1 cellular context compared by ENCODE assay signal in genomic region chr2:20097889-20098714, GRCh38.
TF ChIP-seq lines count a peak whose summit lies in the region.

No MANE protein-coding gene starts in this region.

TF ChIP-seq in HepG2, 621 proteins besides CTCF, POLR2A, EP300 and RAD21 (continued from another document and continues in another):
- TF ChIP-seq, protein P1, sequence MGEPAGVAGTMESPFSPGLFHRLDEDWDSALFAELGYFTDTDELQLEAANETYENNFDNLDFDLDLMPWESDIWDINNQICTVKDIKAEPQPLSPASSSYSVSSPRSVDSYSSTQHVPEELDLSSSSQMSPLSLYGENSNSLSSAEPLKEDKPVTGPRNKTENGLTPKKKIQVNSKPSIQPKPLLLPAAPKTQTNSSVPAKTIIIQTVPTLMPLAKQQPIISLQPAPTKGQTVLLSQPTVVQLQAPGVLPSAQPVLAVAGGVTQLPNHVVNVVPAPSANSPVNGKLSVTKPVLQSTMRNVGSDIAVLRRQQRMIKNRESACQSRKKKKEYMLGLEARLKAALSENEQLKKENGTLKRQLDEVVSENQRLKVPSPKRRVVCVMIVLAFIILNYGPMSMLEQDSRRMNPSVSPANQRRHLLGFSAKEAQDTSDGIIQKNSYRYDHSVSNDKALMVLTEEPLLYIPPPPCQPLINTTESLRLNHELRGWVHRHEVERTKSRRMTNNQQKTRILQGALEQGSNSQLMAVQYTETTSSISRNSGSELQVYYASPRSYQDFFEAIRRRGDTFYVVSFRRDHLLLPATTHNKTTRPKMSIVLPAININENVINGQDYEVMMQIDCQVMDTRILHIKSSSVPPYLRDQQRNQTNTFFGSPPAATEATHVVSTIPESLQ (CRISPR knock-in tag; conservative IDR thresholded peaks at IDR 0.05) = 0 out of 2 replicates have a peak, but pooled peaks have one; percentile 43
- TF ChIP-seq PHF20 (CRISPR knock-in tag; IDR thresholded peaks at IDR 0.05) (no peak), RNF2 (conservative IDR thresholded peaks at IDR 0.05; ENCODE audit: low read depth) (no peak), ZNF335 (CRISPR knock-in tag; IDR thresholded peaks at IDR 0.05) (no peak), ATAD3A (CRISPR knock-in tag; IDR thresholded peaks at IDR 0.05) (no peak), MYC (CRISPR knock-in tag; IDR thresholded peaks at IDR 0.05; ENCODE audit: borderline replicate concordance) (peak; percentile 8; the same call in 1 of the 2 replicates), KLF16 (CRISPR knock-in tag; IDR thresholded peaks at IDR 0.05) (peak in 1 of 2 experiments; percentile 64; a peak in 1 of 4 replicates), ADNP (CRISPR knock-in tag; IDR thresholded peaks at IDR 0.05) (no peak), ARID2 (CRISPR knock-in tag; IDR thresholded peaks at IDR 0.05; ENCODE audit: borderline replicate concordance) (no peak), ZNF75D (CRISPR knock-in tag; IDR thresholded peaks at IDR 0.05; ENCODE audit: borderline replicate concordance) (no peak), SNAI1 (CRISPR knock-in tag; IDR thresholded peaks at IDR 0.05; ENCODE audit: borderline replicate concordance) (no peak), CHD4 (IDR thresholded peaks at IDR 0.05; ENCODE audit: borderline replicate concordance, low read length) (no peak), REPIN1 (CRISPR knock-in tag; IDR thresholded peaks at IDR 0.05; ENCODE audit: borderline replicate concordance, low read depth) (peak; percentile 85; the same call in 1 of the 2 replicates), RBAK (CRISPR knock-in tag; IDR thresholded peaks at IDR 0.05) (no peak), TCF7L2 (IDR thresholded peaks at IDR 0.05; ENCODE audit: low read depth, low read length) (no peak), YY1 (IDR thresholded peaks at IDR 0.05; ENCODE audit: insufficient read depth, insufficient replicate concordance, low read depth, low read length) (peak; percentile 54), MTERF4 (CRISPR knock-in tag; IDR thresholded peaks at IDR 0.05) (no peak), RELA (CRISPR knock-in tag; IDR thresholded peaks at IDR 0.05) (no peak), FOSL2 (CRISPR knock-in tag; IDR thresholded peaks at IDR 0.05) (peak; percentile 62), ZNF382 (CRISPR knock-in tag; IDR thresholded peaks at IDR 0.05; ENCODE audit: borderline replicate concordance) (no peak), ZSCAN25 (CRISPR knock-in tag; IDR thresholded peaks at IDR 0.05) (no peak), ZNF34 (CRISPR knock-in tag; IDR thresholded peaks at IDR 0.05; ENCODE audit: borderline replicate concordance) (no peak), KMT2B (CRISPR knock-in tag; IDR thresholded peaks at IDR 0.05) (0 out of 2 replicates have a peak, but pooled peaks have one; percentile 32), MIXL1 (CRISPR knock-in tag; IDR thresholded peaks at IDR 0.05) (peak; percentile 45; the same call in 1 of the 2 replicates), ZNF776 (CRISPR knock-in tag; IDR thresholded peaks at IDR 0.05) (no peak)
- TF ChIP-seq, protein P2, sequence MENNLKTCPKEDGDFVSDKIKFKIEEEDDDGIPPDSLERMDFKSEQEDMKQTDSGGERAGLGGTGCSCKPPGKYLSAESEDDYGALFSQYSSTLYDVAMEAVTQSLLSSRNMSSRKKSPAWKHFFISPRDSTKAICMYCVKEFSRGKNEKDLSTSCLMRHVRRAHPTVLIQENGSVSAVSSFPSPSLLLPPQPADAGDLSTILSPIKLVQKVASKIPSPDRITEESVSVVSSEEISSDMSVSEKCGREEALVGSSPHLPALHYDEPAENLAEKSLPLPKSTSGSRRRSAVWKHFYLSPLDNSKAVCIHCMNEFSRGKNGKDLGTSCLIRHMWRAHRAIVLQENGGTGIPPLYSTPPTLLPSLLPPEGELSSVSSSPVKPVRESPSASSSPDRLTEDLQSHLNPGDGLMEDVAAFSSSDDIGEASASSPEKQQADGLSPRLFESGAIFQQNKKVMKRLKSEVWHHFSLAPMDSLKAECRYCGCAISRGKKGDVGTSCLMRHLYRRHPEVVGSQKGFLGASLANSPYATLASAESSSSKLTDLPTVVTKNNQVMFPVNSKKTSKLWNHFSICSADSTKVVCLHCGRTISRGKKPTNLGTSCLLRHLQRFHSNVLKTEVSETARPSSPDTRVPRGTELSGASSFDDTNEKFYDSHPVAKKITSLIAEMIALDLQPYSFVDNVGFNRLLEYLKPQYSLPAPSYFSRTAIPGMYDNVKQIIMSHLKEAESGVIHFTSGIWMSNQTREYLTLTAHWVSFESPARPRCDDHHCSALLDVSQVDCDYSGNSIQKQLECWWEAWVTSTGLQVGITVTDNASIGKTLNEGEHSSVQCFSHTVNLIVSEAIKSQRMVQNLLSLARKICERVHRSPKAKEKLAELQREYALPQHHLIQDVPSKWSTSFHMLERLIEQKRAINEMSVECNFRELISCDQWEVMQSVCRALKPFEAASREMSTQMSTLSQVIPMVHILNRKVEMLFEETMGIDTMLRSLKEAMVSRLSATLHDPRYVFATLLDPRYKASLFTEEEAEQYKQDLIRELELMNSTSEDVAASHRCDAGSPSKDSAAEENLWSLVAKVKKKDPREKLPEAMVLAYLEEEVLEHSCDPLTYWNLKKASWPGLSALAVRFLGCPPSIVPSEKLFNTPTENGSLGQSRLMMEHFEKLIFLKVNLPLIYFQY (CRISPR knock-in tag; IDR thresholded peaks at IDR 0.05; ENCODE audit: borderline replicate concordance) = peak; percentile 25; the same call in 1 of the 2 replicates
- TF ChIP-seq, protein P3, sequence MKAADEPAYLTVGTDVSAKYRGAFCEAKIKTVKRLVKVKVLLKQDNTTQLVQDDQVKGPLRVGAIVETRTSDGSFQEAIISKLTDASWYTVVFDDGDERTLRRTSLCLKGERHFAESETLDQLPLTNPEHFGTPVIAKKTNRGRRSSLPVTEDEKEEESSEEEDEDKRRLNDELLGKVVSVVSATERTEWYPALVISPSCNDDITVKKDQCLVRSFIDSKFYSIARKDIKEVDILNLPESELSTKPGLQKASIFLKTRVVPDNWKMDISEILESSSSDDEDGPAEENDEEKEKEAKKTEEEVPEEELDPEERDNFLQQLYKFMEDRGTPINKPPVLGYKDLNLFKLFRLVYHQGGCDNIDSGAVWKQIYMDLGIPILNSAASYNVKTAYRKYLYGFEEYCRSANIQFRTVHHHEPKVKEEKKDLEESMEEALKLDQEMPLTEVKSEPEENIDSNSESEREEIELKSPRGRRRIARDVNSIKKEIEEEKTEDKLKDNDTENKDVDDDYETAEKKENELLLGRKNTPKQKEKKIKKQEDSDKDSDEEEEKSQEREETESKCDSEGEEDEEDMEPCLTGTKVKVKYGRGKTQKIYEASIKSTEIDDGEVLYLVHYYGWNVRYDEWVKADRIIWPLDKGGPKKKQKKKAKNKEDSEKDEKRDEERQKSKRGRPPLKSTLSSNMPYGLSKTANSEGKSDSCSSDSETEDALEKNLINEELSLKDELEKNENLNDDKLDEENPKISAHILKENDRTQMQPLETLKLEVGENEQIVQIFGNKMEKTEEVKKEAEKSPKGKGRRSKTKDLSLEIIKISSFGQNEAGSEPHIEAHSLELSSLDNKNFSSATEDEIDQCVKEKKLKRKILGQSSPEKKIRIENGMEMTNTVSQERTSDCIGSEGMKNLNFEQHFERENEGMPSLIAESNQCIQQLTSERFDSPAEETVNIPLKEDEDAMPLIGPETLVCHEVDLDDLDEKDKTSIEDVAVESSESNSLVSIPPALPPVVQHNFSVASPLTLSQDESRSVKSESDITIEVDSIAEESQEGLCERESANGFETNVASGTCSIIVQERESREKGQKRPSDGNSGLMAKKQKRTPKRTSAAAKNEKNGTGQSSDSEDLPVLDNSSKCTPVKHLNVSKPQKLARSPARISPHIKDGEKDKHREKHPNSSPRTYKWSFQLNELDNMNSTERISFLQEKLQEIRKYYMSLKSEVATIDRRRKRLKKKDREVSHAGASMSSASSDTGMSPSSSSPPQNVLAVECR (CRISPR knock-in tag; IDR thresholded peaks at IDR 0.05; ENCODE audit: borderline replicate concordance) = no peak; the same call in 1 of the 2 replicates
- TF ChIP-seq, protein P4, sequence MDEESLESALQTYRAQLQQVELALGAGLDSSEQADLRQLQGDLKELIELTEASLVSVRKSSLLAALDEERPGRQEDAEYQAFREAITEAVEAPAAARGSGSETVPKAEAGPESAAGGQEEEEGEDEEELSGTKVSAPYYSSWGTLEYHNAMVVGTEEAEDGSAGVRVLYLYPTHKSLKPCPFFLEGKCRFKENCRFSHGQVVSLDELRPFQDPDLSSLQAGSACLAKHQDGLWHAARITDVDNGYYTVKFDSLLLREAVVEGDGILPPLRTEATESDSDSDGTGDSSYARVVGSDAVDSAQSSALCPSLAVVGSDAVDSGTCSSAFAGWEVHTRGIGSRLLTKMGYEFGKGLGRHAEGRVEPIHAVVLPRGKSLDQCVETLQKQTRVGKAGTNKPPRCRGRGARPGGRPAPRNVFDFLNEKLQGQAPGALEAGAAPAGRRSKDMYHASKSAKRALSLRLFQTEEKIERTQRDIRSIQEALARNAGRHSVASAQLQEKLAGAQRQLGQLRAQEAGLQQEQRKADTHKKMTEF (CRISPR knock-in tag; IDR thresholded peaks at IDR 0.05) = peak; percentile 68
- TF ChIP-seq, protein P5, sequence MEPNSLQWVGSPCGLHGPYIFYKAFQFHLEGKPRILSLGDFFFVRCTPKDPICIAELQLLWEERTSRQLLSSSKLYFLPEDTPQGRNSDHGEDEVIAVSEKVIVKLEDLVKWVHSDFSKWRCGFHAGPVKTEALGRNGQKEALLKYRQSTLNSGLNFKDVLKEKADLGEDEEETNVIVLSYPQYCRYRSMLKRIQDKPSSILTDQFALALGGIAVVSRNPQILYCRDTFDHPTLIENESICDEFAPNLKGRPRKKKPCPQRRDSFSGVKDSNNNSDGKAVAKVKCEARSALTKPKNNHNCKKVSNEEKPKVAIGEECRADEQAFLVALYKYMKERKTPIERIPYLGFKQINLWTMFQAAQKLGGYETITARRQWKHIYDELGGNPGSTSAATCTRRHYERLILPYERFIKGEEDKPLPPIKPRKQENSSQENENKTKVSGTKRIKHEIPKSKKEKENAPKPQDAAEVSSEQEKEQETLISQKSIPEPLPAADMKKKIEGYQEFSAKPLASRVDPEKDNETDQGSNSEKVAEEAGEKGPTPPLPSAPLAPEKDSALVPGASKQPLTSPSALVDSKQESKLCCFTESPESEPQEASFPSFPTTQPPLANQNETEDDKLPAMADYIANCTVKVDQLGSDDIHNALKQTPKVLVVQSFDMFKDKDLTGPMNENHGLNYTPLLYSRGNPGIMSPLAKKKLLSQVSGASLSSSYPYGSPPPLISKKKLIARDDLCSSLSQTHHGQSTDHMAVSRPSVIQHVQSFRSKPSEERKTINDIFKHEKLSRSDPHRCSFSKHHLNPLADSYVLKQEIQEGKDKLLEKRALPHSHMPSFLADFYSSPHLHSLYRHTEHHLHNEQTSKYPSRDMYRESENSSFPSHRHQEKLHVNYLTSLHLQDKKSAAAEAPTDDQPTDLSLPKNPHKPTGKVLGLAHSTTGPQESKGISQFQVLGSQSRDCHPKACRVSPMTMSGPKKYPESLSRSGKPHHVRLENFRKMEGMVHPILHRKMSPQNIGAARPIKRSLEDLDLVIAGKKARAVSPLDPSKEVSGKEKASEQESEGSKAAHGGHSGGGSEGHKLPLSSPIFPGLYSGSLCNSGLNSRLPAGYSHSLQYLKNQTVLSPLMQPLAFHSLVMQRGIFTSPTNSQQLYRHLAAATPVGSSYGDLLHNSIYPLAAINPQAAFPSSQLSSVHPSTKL (CRISPR knock-in tag; IDR thresholded peaks at IDR 0.05) = peak; percentile 73
- TF ChIP-seq, protein P6, sequence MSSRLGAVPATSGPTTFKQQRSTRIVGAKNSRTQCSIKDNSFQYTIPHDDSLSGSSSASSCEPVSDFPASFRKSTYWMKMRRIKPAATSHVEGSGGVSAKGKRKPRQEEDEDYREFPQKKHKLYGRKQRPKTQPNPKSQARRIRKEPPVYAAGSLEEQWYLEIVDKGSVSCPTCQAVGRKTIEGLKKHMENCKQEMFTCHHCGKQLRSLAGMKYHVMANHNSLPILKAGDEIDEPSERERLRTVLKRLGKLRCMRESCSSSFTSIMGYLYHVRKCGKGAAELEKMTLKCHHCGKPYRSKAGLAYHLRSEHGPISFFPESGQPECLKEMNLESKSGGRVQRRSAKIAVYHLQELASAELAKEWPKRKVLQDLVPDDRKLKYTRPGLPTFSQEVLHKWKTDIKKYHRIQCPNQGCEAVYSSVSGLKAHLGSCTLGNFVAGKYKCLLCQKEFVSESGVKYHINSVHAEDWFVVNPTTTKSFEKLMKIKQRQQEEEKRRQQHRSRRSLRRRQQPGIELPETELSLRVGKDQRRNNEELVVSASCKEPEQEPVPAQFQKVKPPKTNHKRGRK (CRISPR knock-in tag; IDR thresholded peaks at IDR 0.05) = no peak
- TF ChIP-seq, protein P7, sequence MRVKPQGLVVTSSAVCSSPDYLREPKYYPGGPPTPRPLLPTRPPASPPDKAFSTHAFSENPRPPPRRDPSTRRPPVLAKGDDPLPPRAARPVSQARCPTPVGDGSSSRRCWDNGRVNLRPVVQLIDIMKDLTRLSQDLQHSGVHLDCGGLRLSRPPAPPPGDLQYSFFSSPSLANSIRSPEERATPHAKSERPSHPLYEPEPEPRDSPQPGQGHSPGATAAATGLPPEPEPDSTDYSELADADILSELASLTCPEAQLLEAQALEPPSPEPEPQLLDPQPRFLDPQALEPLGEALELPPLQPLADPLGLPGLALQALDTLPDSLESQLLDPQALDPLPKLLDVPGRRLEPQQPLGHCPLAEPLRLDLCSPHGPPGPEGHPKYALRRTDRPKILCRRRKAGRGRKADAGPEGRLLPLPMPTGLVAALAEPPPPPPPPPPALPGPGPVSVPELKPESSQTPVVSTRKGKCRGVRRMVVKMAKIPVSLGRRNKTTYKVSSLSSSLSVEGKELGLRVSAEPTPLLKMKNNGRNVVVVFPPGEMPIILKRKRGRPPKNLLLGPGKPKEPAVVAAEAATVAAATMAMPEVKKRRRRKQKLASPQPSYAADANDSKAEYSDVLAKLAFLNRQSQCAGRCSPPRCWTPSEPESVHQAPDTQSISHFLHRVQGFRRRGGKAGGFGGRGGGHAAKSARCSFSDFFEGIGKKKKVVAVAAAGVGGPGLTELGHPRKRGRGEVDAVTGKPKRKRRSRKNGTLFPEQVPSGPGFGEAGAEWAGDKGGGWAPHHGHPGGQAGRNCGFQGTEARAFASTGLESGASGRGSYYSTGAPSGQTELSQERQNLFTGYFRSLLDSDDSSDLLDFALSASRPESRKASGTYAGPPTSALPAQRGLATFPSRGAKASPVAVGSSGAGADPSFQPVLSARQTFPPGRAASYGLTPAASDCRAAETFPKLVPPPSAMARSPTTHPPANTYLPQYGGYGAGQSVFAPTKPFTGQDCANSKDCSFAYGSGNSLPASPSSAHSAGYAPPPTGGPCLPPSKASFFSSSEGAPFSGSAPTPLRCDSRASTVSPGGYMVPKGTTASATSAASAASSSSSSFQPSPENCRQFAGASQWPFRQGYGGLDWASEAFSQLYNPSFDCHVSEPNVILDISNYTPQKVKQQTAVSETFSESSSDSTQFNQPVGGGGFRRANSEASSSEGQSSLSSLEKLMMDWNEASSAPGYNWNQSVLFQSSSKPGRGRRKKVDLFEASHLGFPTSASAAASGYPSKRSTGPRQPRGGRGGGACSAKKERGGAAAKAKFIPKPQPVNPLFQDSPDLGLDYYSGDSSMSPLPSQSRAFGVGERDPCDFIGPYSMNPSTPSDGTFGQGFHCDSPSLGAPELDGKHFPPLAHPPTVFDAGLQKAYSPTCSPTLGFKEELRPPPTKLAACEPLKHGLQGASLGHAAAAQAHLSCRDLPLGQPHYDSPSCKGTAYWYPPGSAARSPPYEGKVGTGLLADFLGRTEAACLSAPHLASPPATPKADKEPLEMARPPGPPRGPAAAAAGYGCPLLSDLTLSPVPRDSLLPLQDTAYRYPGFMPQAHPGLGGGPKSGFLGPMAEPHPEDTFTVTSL (CRISPR knock-in tag; IDR thresholded peaks at IDR 0.05; ENCODE audit: borderline replicate concordance) = no peak
